Comparison of ENCODE assay signal across 12 cellular contexts in genomic region chr6:12896208-12896733, GRCh38.
DNase-seq lines count a peak whose midpoint lies in the region; ATAC-seq and TF ChIP-seq lines count a peak whose summit lies in the region.
"Had no signal": no experiment of that assay in that cellular context is flagged by ENCODE, and none has a peak within 500 bp of the region (broad histone marks: within the 10 kb centered on the region; RNA-seq: fewer than 3 reads in every experiment).

No MANE protein-coding gene starts in this region.

- H3K9me3 ChIP-seq in right cardiac atrium (ENCODE audit: control insufficient read depth, low read length): no peaks in the 10 kb centered on the region
- H3K9me3 ChIP-seq in HEK293 (ENCODE audit: control insufficient read depth, insufficient read depth, low read depth, low read length): no peaks in the 10 kb centered on the region
- H3K9me3 ChIP-seq in left ventricle myocardium inferior (replicated peaks): peaks cover 9% of the 10 kb centered on the region
- H3K9me3 ChIP-seq: BE2C had no signal

- intact Hi-C loops in Right ventricle myocardium superior (cut with DNase I): loop anchor here (10.0 kb wide), 1 partner anchor 261 kb away; no protein-coding TSS in a partner anchor
- intact Hi-C loops in right cardiac atrium (cut with DNase I): loop anchor here in 1 of 4 donors (10.0 kb wide), 1 partner anchor 261 kb away; no protein-coding TSS in a partner anchor
- intact Hi-C loops in left ventricle myocardium inferior (cut with micrococcal nuclease): loop anchor here (10.0 kb wide), 1 partner anchor 261 kb away; no protein-coding TSS in a partner anchor

- no peak for DNase-seq in Right ventricle myocardium superior
- DNase-seq in right cardiac atrium: no peak
- no peak for DNase-seq in left ventricle myocardium inferior
- no peak for DNase-seq in activated T-cell treated with anti-CD3 and anti-CD28 coated beads, Interleukin-2, amount 50 U/mL, for 1 hour
- no peak for DNase-seq in stimulated activated CD4-positive, alpha-beta T cell treated with anti-CD3 and anti-CD28 coated beads, Interleukin-2, amount 100 ng/mL, for 24 hours
- DNase-seq: ACHN; BE2C; Caco-2; CD4-positive, alpha-beta T cell; H9 had no signal

- H3K4me3 ChIP-seq in right cardiac atrium (ENCODE audit: low read length): no peak overlapping the region
- no peak overlapping the region for H3K4me3 ChIP-seq in HEK293 (ENCODE audit: low read depth, low read length)
- H3K4me3 ChIP-seq in left ventricle myocardium inferior: no peak overlapping the region

- H3K27ac ChIP-seq in right cardiac atrium (ENCODE audit: low read length): no peak overlapping the region
- no peak overlapping the region for H3K27ac ChIP-seq in HEK293 (ENCODE audit: extremely low read depth, low read depth, low read length)
- H3K27ac ChIP-seq in left ventricle myocardium inferior (replicated peaks): peak overlapping the region; percentile 64
- H3K27ac ChIP-seq: C4-2B had no signal

- TF ChIP-seq CTCF in HEK293 (tag by site-specific recombination; IDR thresholded peaks at IDR 0.05) (no peak), left ventricle myocardium inferior (IDR thresholded peaks at IDR 0.05; ENCODE audit: borderline replicate concordance) (no peak)

- CTCF ChIA-PET in HEK293 (lab: Yijun Ruan, JAX): interaction anchor here (0.6 to 6.3 kb wide), 3 partner anchors 259 to 473 kb away, joined by 3 to 78 read pairs (median 3); no protein-coding TSS in a partner anchor

- H3K27me3 ChIP-seq in right cardiac atrium (ENCODE audit: control insufficient read depth, insufficient read depth) (no peaks in the 10 kb centered on the region), left ventricle myocardium inferior (ENCODE audit: low read depth) (peaks cover 4% of the 10 kb centered on the region)
- H3K27me3 ChIP-seq: BE2C had no signal

- ATAC-seq in Right ventricle myocardium superior (ENCODE audit: poor library complexity) (peak; percentile 61), right cardiac atrium (no peak)

- 57% methylated on average over 7 of the region's 7 CpGs for WGBS in right cardiac atrium

- no peaks in the 10 kb centered on the region for H3K4me1 ChIP-seq in right cardiac atrium (ENCODE audit: control insufficient read depth, insufficient read depth, low read length)
- H3K4me1 ChIP-seq in HEK293 (ENCODE audit: control insufficient read depth, insufficient read depth, low read length): no peaks in the 10 kb centered on the region
- H3K4me1 ChIP-seq in left ventricle myocardium inferior: peaks cover 21% of the 10 kb centered on the region
- H3K4me1 ChIP-seq: BE2C, Caco-2 had no signal

- H3K36me3 ChIP-seq in HEK293 (ENCODE audit: control insufficient read depth in 2 of 2, insufficient read depth in 1 of 2, low read length in 2 of 2) (no peaks in the 10 kb centered on the region), left ventricle myocardium inferior (no peaks in the 10 kb centered on the region)
- H3K36me3 ChIP-seq: BE2C had no signal

- POLR2A ChIA-PET in HEK293 (lab: Yijun Ruan, JAX): no interaction called here

TF ChIP-seq in HEK293, 187 proteins besides CTCF, POLR2A, EP300 and RAD21:
- TF ChIP-seq ZNF10 (tag by site-specific recombination; IDR thresholded peaks at IDR 0.05) (peak; percentile 95), ZNF561 (tag by site-specific recombination; IDR thresholded peaks at IDR 0.05; ENCODE audit: borderline replicate concordance) (no peak)
